ENCODE assay signal across 38 cellular contexts in genomic region chr2:21098294-21098693, GRCh38. TPM values are rescaled to one million over a fixed set of nuclear protein-coding genes. Genes with fewer than 3 reads are reported as not detected.
"Had no signal": no experiment of that assay in that cellular context is flagged by ENCODE, and none has a peak within 500 bp of the region (broad histone marks: within the 10 kb centered on the region; RNA-seq: fewer than 3 reads in every experiment).

No MANE protein-coding gene starts in this region.

- H3K27ac Mint-ChIP-seq: activated B cell treated with CpG ODN at 0.5 μM for 24 hours; activated CD8-positive, alpha-beta T cell treated with anti-CD3 and anti-CD28 coated beads for 36 hours; activated naive CD4-positive, alpha-beta T cell treated with anti-CD3 and anti-CD28 coated beads for 36 hours; activated naive CD4-positive, alpha-beta T cell treated with anti-CD3 and anti-CD28 coated beads, Interleukin-2, amount 50 U/mL, for 24 hours; activated naive CD8-positive, alpha-beta T cell treated with anti-CD3 and anti-CD28 coated beads for 36 hours; activated naive CD8-positive, alpha-beta T cell treated with anti-CD3 and anti-CD28 coated beads, Interleukin-2, amount 50 U/mL, for 24 hours; activated T-helper 1 cell treated with anti-CD3 and anti-CD28 coated beads, Interleukin-12 subunit alpha, Interleukin-12 subunit beta, Interleukin-2, Interleukin-4 antibody, amounts not matched to agents 30 ng/mL and 10 ng/mL and 1 ng/mL, durations not matched to agents 14 hours and 24 hours and 36 hours; activated T-helper 2 cell treated with anti-CD3 and anti-CD28 coated beads, Interferon-gamma antibody, Interleukin-2, Interleukin-4, amounts not matched to agents 10 μg/mL and 5 μg/mL and 100 μg/mL, durations not matched to agents 14 hours and 24 hours and 36 hours; dendritic cell treated with granulocyte-macrophage colony-stimulating factor and Interleukin-4, amounts not matched to agents 40 ng/mL and 50 ng/mL, for 4 days; effector memory CD8-positive, alpha-beta T cell; T-helper 17 cell; T-helper 2 cell treated with Interferon-gamma antibody and Interleukin-4, amounts not matched to agents 5 μg/mL and 100 μg/mL, for 36 hours had no signal

- H3K27ac ChIP-seq: adrenal gland, ascending aorta, breast epithelium, cardiac muscle cell, coronary artery, dorsolateral prefrontal cortex, esophagus muscularis mucosa, foreskin keratinocyte, gastrocnemius medialis, WERI-Rb-1 had no signal

- H3K27me3 ChIP-seq: adrenal gland, ascending aorta, breast epithelium, cardiac muscle cell, esophagus muscularis mucosa, foreskin keratinocyte, gastrocnemius medialis had no signal

- H3K4me3 Mint-ChIP-seq: activated B cell treated with CpG ODN at 0.5 μM for 24 hours; activated CD8-positive, alpha-beta T cell treated with anti-CD3 and anti-CD28 coated beads for 36 hours; activated naive CD4-positive, alpha-beta T cell treated with anti-CD3 and anti-CD28 coated beads for 36 hours; activated naive CD4-positive, alpha-beta T cell treated with anti-CD3 and anti-CD28 coated beads, Interleukin-2, amount 50 U/mL, for 24 hours; activated naive CD8-positive, alpha-beta T cell treated with anti-CD3 and anti-CD28 coated beads for 36 hours; activated naive CD8-positive, alpha-beta T cell treated with anti-CD3 and anti-CD28 coated beads, Interleukin-2, amount 50 U/mL, for 24 hours; activated T-cell treated with anti-CD3 and anti-CD28 coated beads, Interleukin-2, amount 50 U/mL, for 4 hours; activated T-helper 1 cell treated with anti-CD3 and anti-CD28 coated beads, Interleukin-12 subunit alpha, Interleukin-12 subunit beta, Interleukin-2, Interleukin-4 antibody, amounts not matched to agents 30 ng/mL and 10 ng/mL and 1 ng/mL, durations not matched to agents 14 hours and 24 hours and 36 hours; brain; dendritic cell treated with granulocyte-macrophage colony-stimulating factor and Interleukin-4, amounts not matched to agents 40 ng/mL and 50 ng/mL, for 4 days; effector memory CD8-positive, alpha-beta T cell; T-helper 17 cell; T-helper 2 cell treated with Interferon-gamma antibody and Interleukin-4, amounts not matched to agents 5 μg/mL and 100 μg/mL, for 36 hours had no signal

- H3K9me3 ChIP-seq: adrenal gland, ascending aorta, breast epithelium, esophagus muscularis mucosa, gastrocnemius medialis had no signal

- ATAC-seq: activated CD4-positive, CD25-positive, alpha-beta regulatory T cell treated with anti-CD3 and anti-CD28 coated beads, Interleukin-2, amount 50 U/mL, for 24 hours; activated CD8-positive, alpha-beta T cell treated with anti-CD3 and anti-CD28 coated beads for 36 hours; activated naive CD8-positive, alpha-beta T cell treated with anti-CD3 and anti-CD28 coated beads, Interleukin-2, amount 50 U/mL, for 24 hours; activated T-cell treated with anti-CD3 and anti-CD28 coated beads, Interleukin-2, amount 50 U/mL, for 4 hours; effector memory CD8-positive, alpha-beta T cell; foreskin keratinocyte; gastrocnemius medialis; T-helper 17 cell had no signal

- H3K4me3 ChIP-seq: adrenal gland, ascending aorta, breast epithelium, cardiac muscle cell, coronary artery, dorsolateral prefrontal cortex, esophagus muscularis mucosa, gastrocnemius medialis had no signal

- DNase-seq: activated B cell treated with CpG ODN at 0.5 μM for 24 hours; activated CD4-positive, alpha-beta T cell treated with anti-CD3 and anti-CD28 coated beads for 48 hours; activated CD4-positive, alpha-beta T cell treated with anti-CD3 and anti-CD28 coated beads, Interleukin-2, amount 50 U/mL, for 1 hour; activated CD4-positive, alpha-beta T cell treated with anti-CD3 and anti-CD28 coated beads, Interleukin-2, amount 50 U/mL, for 48 hours; activated CD8-positive, alpha-beta memory T cell treated with anti-CD3 and anti-CD28 coated beads for 24 hours; activated CD8-positive, alpha-beta T cell treated with anti-CD3 and anti-CD28 coated beads for 36 hours; activated effector memory CD4-positive, alpha-beta T cell treated with anti-CD3 and anti-CD28 coated beads, Interleukin-2, amount 50 U/mL, for 16 hours; activated naive CD4-positive, alpha-beta T cell treated with anti-CD3 and anti-CD28 coated beads for 36 hours; activated naive CD8-positive, alpha-beta T cell treated with anti-CD3 and anti-CD28 coated beads for 36 hours; activated naive CD8-positive, alpha-beta T cell treated with anti-CD3 and anti-CD28 coated beads, Interleukin-2, amount 50 U/mL, for 24 hours; activated T-cell treated with anti-CD3 and anti-CD28 coated beads, Interleukin-2, amount 50 U/mL, for 4 hours; adrenal gland; amygdala; central memory CD4-positive, alpha-beta T cell; cerebellar nuclear complex; dorsolateral prefrontal cortex; effector CD4-positive, alpha-beta T cell; effector memory CD8-positive, alpha-beta T cell; erythroblast; foreskin keratinocyte; gastrocnemius medialis; glutamatergic neuron; T-helper 1 cell; T-helper 17 cell; T1000; WERI-Rb-1 had no signal

- H3K27me3 Mint-ChIP-seq: activated CD8-positive, alpha-beta T cell treated with anti-CD3 and anti-CD28 coated beads for 36 hours; dendritic cell treated with granulocyte-macrophage colony-stimulating factor and Interleukin-4, amounts not matched to agents 40 ng/mL and 50 ng/mL, for 4 days; effector memory CD8-positive, alpha-beta T cell had no signal

- H3K36me3 ChIP-seq: adrenal gland, ascending aorta, breast epithelium, cardiac muscle cell, esophagus muscularis mucosa, gastrocnemius medialis, WERI-Rb-1 had no signal

- H3K9me3 Mint-ChIP-seq: activated B cell treated with CpG ODN at 0.5 μM for 24 hours; activated CD8-positive, alpha-beta T cell treated with anti-CD3 and anti-CD28 coated beads for 36 hours; activated naive CD4-positive, alpha-beta T cell treated with anti-CD3 and anti-CD28 coated beads for 36 hours; activated naive CD4-positive, alpha-beta T cell treated with anti-CD3 and anti-CD28 coated beads, Interleukin-2, amount 50 U/mL, for 24 hours; activated naive CD8-positive, alpha-beta T cell treated with anti-CD3 and anti-CD28 coated beads for 36 hours; activated naive CD8-positive, alpha-beta T cell treated with anti-CD3 and anti-CD28 coated beads, Interleukin-2, amount 50 U/mL, for 24 hours; activated T-cell treated with anti-CD3 and anti-CD28 coated beads, Interleukin-2, amount 50 U/mL, for 4 hours; activated T-helper 1 cell treated with anti-CD3 and anti-CD28 coated beads, Interleukin-12 subunit alpha, Interleukin-12 subunit beta, Interleukin-2, Interleukin-4 antibody, amounts not matched to agents 30 ng/mL and 10 ng/mL and 1 ng/mL, durations not matched to agents 14 hours and 24 hours and 36 hours; activated T-helper 2 cell treated with anti-CD3 and anti-CD28 coated beads, Interferon-gamma antibody, Interleukin-2, Interleukin-4, amounts not matched to agents 10 μg/mL and 5 μg/mL and 100 μg/mL, durations not matched to agents 14 hours and 24 hours and 36 hours; dendritic cell treated with granulocyte-macrophage colony-stimulating factor and Interleukin-4, amounts not matched to agents 40 ng/mL and 50 ng/mL, for 4 days; effector memory CD8-positive, alpha-beta T cell; T-helper 2 cell treated with Interferon-gamma antibody and Interleukin-4, amounts not matched to agents 5 μg/mL and 100 μg/mL, for 36 hours had no signal

- H3K4me1 ChIP-seq: adrenal gland, breast epithelium, foreskin keratinocyte, gastrocnemius medialis had no signal

- H3K36me3 Mint-ChIP-seq: activated naive CD4-positive, alpha-beta T cell treated with anti-CD3 and anti-CD28 coated beads, Interleukin-2, amount 50 U/mL, for 24 hours; activated naive CD8-positive, alpha-beta T cell treated with anti-CD3 and anti-CD28 coated beads for 36 hours; brain had no signal

- H3K4me1 Mint-ChIP-seq: activated B cell treated with CpG ODN at 0.5 μM for 24 hours; activated naive CD4-positive, alpha-beta T cell treated with anti-CD3 and anti-CD28 coated beads, Interleukin-2, amount 50 U/mL, for 24 hours; activated naive CD8-positive, alpha-beta T cell treated with anti-CD3 and anti-CD28 coated beads for 36 hours; activated naive CD8-positive, alpha-beta T cell treated with anti-CD3 and anti-CD28 coated beads, Interleukin-2, amount 50 U/mL, for 24 hours; T-helper 17 cell had no signal

RNA-seq across cellular contexts. Expression of gene TDRD15, which starts 25.5 kb away (rescaled TPM):
- total RNA-seq: activated CD8-positive, alpha-beta T cell treated with anti-CD3 and anti-CD28 coated beads for 36 hours; activated naive CD4-positive, alpha-beta T cell treated with anti-CD3 and anti-CD28 coated beads for 36 hours; activated naive CD8-positive, alpha-beta T cell treated with anti-CD3 and anti-CD28 coated beads for 36 hours; activated T-cell treated with anti-CD3 and anti-CD28 coated beads, Interleukin-2, amount 50 U/mL, for 4 hours; activated T-helper 1 cell treated with anti-CD3 and anti-CD28 coated beads, Interleukin-12 subunit alpha, Interleukin-12 subunit beta, Interleukin-2, Interleukin-4 antibody, amounts not matched to agents 30 ng/mL and 10 ng/mL and 1 ng/mL, durations not matched to agents 14 hours and 24 hours and 36 hours; activated T-helper 2 cell treated with anti-CD3 and anti-CD28 coated beads, Interferon-gamma antibody, Interleukin-2, Interleukin-4, amounts not matched to agents 10 μg/mL and 5 μg/mL and 100 μg/mL, durations not matched to agents 14 hours and 24 hours and 36 hours; adrenal gland; ascending aorta; cardiac muscle cell; foreskin keratinocyte had no signal
- polyA plus RNA-seq: adrenal gland, cardiac muscle cell, foreskin keratinocyte had no signal

RNA-seq across cellular contexts. Expression of gene APOB, which starts 54.4 kb away (rescaled TPM):
- total RNA-seq: activated B cell treated with CpG ODN at 0.5 μM for 24 hours; activated CD8-positive, alpha-beta T cell treated with anti-CD3 and anti-CD28 coated beads for 36 hours; activated naive CD4-positive, alpha-beta T cell treated with anti-CD3 and anti-CD28 coated beads for 36 hours; activated naive CD8-positive, alpha-beta T cell treated with anti-CD3 and anti-CD28 coated beads for 36 hours; activated T-helper 1 cell treated with anti-CD3 and anti-CD28 coated beads, Interleukin-12 subunit alpha, Interleukin-12 subunit beta, Interleukin-2, Interleukin-4 antibody, amounts not matched to agents 30 ng/mL and 10 ng/mL and 1 ng/mL, durations not matched to agents 14 hours and 24 hours and 36 hours; activated T-helper 2 cell treated with anti-CD3 and anti-CD28 coated beads, Interferon-gamma antibody, Interleukin-2, Interleukin-4, amounts not matched to agents 10 μg/mL and 5 μg/mL and 100 μg/mL, durations not matched to agents 14 hours and 24 hours and 36 hours; foreskin keratinocyte; T-helper 17 cell had no signal
- polyA plus RNA-seq: foreskin keratinocyte had no signal
